ENCODE assay signal across 15 cellular contexts in the genomic region with DNA sequence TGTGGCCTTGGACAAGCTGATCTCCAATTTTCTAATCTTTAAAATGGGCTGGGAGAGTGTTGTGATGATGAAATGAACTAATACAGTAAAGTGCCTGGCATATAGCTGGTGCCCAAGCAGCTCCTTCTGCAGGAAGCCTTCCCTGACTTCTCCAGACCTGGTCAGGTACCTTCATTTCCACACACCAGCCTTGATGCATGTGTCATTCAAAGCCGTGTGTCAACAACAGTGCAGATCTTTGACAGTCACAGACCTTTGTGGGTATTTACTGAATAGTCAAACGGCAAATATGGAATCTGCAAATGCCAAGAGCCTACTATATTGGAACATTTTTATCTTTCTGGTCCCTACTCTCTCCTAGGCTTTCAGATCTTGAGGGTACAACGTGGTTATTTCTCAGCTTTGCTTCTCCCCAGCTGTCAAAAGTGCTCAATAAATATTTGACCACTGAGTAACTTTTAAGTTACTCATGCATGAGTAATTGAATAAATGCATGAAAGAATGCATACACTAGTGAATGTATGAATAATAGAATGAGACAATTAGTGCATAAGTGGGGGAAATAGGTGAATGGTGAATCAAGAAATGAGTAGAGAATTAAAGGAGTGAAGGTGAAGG.
DNase-seq lines count a peak whose midpoint lies in the region; ATAC-seq and TF ChIP-seq lines count a peak whose summit lies in the region.
"Had no signal": no experiment of that assay in that cellular context is flagged by ENCODE, and none has a peak within 500 bp of the region (broad histone marks: within the 10 kb centered on the region; RNA-seq: fewer than 3 reads in every experiment).

No MANE protein-coding gene starts in this region.

- H3K4me1 Mint-ChIP-seq in activated CD8-positive, alpha-beta memory T cell treated with anti-CD3 and anti-CD28 coated beads, Interleukin-2, amount 10 ng/mL, durations not matched to agents 7 days and 5 days = no peaks in the 10 kb centered on the region

- H3K27ac Mint-ChIP-seq in activated CD8-positive, alpha-beta memory T cell treated with anti-CD3 and anti-CD28 coated beads, Interleukin-2, amount 10 ng/mL, durations not matched to agents 7 days and 5 days = no peak overlapping the region
- H3K27ac Mint-ChIP-seq: activated naive CD4-positive, alpha-beta T cell treated with anti-CD3 and anti-CD28 coated beads for 36 hours; B cell; progenitor cell of endocrine pancreas had no signal

- DNase-seq in AG09309 (ENCODE audit: low read depth) (peak; percentile 16), HS-27A (ENCODE audit: low read depth) (peak; percentile 51), astrocyte of the hippocampus (ENCODE audit: low read depth, low spot score) (peak; percentile 36), kidney epithelial cell (ENCODE audit: low read depth) (peak; percentile 28), NCI-H526 treated with DMSO at 0.1 percent for 48 hours (lab: John Stamatoyannopoulos, UW) (no peak), C1 segment of cervical spinal cord (lab: John Stamatoyannopoulos, UW) (no peak)
- DNase-seq in activated CD8-positive, alpha-beta memory T cell treated with anti-CD3 and anti-CD28 coated beads, Interleukin-2, amount 10 ng/mL, durations not matched to agents 7 days and 5 days = no peak
- DNase-seq: activated naive CD4-positive, alpha-beta T cell treated with anti-CD3 and anti-CD28 coated beads for 36 hours; GF-D8; mucosa of descending colon; NCI-H1436 treated with DMSO at 0.1 percent for 48 hours had no signal

- H3K4me3 ChIP-seq in AG09309 (ENCODE audit: control insufficient read depth, low read depth, low read length) (no peak overlapping the region), kidney epithelial cell (ENCODE audit: low read depth, low read length) (no peak overlapping the region)
- H3K4me3 ChIP-seq: mucosa of descending colon, vagina had no signal

- H3K9me3 Mint-ChIP-seq in activated CD8-positive, alpha-beta memory T cell treated with anti-CD3 and anti-CD28 coated beads, Interleukin-2, amount 10 ng/mL, durations not matched to agents 7 days and 5 days (ENCODE audit: low read depth) = no peaks in the 10 kb centered on the region
- H3K9me3 Mint-ChIP-seq: activated naive CD4-positive, alpha-beta T cell treated with anti-CD3 and anti-CD28 coated beads for 36 hours had no signal

- no peaks in the 10 kb centered on the region for H3K27me3 Mint-ChIP-seq in activated CD8-positive, alpha-beta memory T cell treated with anti-CD3 and anti-CD28 coated beads, Interleukin-2, amount 10 ng/mL, durations not matched to agents 7 days and 5 days
- H3K27me3 Mint-ChIP-seq: B cell had no signal

- H3K4me3 Mint-ChIP-seq in activated CD8-positive, alpha-beta memory T cell treated with anti-CD3 and anti-CD28 coated beads, Interleukin-2, amount 10 ng/mL, durations not matched to agents 7 days and 5 days = no peak overlapping the region
- H3K4me3 Mint-ChIP-seq: activated naive CD4-positive, alpha-beta T cell treated with anti-CD3 and anti-CD28 coated beads for 36 hours; B cell had no signal

- ATAC-seq in GM18520 (IDR thresholded peaks at IDR 0.05; ENCODE audit: unreplicated experiment) = no peak
- no peak for ATAC-seq in activated CD8-positive, alpha-beta memory T cell treated with anti-CD3 and anti-CD28 coated beads, Interleukin-2, amount 10 ng/mL, durations not matched to agents 7 days and 5 days
- ATAC-seq: mucosa of descending colon had no signal

- no peak for TF ChIP-seq CTCF in AG09309 (IDR thresholded peaks at IDR 0.05; ENCODE audit: control insufficient read depth, insufficient read depth, low read depth, low read length, missing control alignments)
- no peak for TF ChIP-seq CTCF in kidney epithelial cell (IDR thresholded peaks at IDR 0.05; ENCODE audit: insufficient read depth, low read length, poor library complexity, severe bottlenecking)

- CTCF ChIA-PET in activated CD8-positive, alpha-beta memory T cell treated with anti-CD3 and anti-CD28 coated beads, Interleukin-2, amount 10 ng/mL, durations not matched to agents 7 days and 5 days (lab: Charles Lee) = interaction anchor here (1.0 kb wide), 1 partner anchor 215 kb away, joined by 3 read pairs; no protein-coding TSS in a partner anchor

- no peaks in the 10 kb centered on the region for H3K36me3 ChIP-seq in kidney epithelial cell (ENCODE audit: control insufficient read depth, insufficient read depth, low read length)
- H3K36me3 ChIP-seq: vagina had no signal

- H3K27me3 ChIP-seq in kidney epithelial cell (ENCODE audit: control insufficient read depth, insufficient read depth, low read length) = no peaks in the 10 kb centered on the region
- H3K27me3 ChIP-seq: vagina had no signal

- no peaks in the 10 kb centered on the region for H3K36me3 Mint-ChIP-seq in activated CD8-positive, alpha-beta memory T cell treated with anti-CD3 and anti-CD28 coated beads, Interleukin-2, amount 10 ng/mL, durations not matched to agents 7 days and 5 days

Comparison
In these comparisons a context has a peak if more than half of its experiments do, and no peak if none do; other contexts are left out.
1. DNase-seq: peak in AG09309 (single experiment), HS-27A (single experiment), astrocyte of the hippocampus (single experiment) and kidney epithelial cell (single experiment); none in NCI-H526 treated with DMSO at 0.1 percent for 48 hours (single experiment), C1 segment of cervical spinal cord (0 of 14) and activated CD8-positive, alpha-beta memory T cell treated with anti-CD3 and anti-CD28 coated beads, Interleukin-2, amount 10 ng/mL, durations not matched to agents 7 days and 5 days (single experiment).